ENCODE assay signal across 9 cellular contexts in genomic region chr19:39372047-39372802, GRCh38. TPM values are rescaled to one million over a fixed set of nuclear protein-coding genes. Genes with fewer than 3 reads are reported as not detected.
DNase-seq lines count a peak whose midpoint lies in the region; ATAC-seq and TF ChIP-seq lines count a peak whose summit lies in the region.
"Had no signal": no experiment of that assay in that cellular context is flagged by ENCODE, and none has a peak within 500 bp of the region (broad histone marks: within the 10 kb centered on the region; RNA-seq: fewer than 3 reads in every experiment).

No MANE protein-coding gene starts in this region.

- H3K27me3 ChIP-seq in right cardiac atrium (ENCODE audit: control insufficient read depth, insufficient read depth), result no peaks in the 10 kb centered on the region
- no peaks in the 10 kb centered on the region for H3K27me3 ChIP-seq in neural progenitor cell

- no peak overlapping the region for H3K9ac ChIP-seq in neural progenitor cell

- H3K9me3 Mint-ChIP-seq in neural progenitor cell, result no peaks in the 10 kb centered on the region
- no peaks in the 10 kb centered on the region for H3K9me3 Mint-ChIP-seq in type B pancreatic cell

- H3K4me3 ChIP-seq in astrocyte of the cerebellum (ENCODE audit: low read depth, low read length), result no peak overlapping the region
- no peak overlapping the region for H3K4me3 ChIP-seq in right cardiac atrium (ENCODE audit: low read length)
- H3K4me3 ChIP-seq in skeletal muscle cell (ENCODE audit: low read depth, low read length), result no peak overlapping the region
- H3K4me3 ChIP-seq in neural progenitor cell, result no peak overlapping the region

- H3K4me1 ChIP-seq in right cardiac atrium (ENCODE audit: control insufficient read depth, insufficient read depth, low read length), result peaks cover 11% of the 10 kb centered on the region
- no peaks in the 10 kb centered on the region for H3K4me1 ChIP-seq in neural progenitor cell

- no peak overlapping the region for H2AFZ ChIP-seq in neural progenitor cell (replicated peaks)

- H3K27me3 Mint-ChIP-seq in neural progenitor cell (ENCODE audit: insufficient read depth, low read depth) (no peaks in the 10 kb centered on the region), type B pancreatic cell (no peaks in the 10 kb centered on the region)

- H3K79me2 ChIP-seq in neural progenitor cell (ENCODE audit: low read depth), result no peaks in the 10 kb centered on the region

- intact Hi-C loops in right cardiac atrium (cut with DNase I), result no loop called here

- peaks cover 22% of the 10 kb centered on the region for H4K20me1 ChIP-seq in neural progenitor cell (ENCODE audit: low read depth)

- H3F3A ChIP-seq in neural progenitor cell (ENCODE audit: low read depth), result no peaks in the 10 kb centered on the region

- in situ Hi-C loops in astrocyte of the cerebellum (cut with HindIII; ENCODE audit: low sequenced_read_pairs), result no loop called here

- WGBS in right cardiac atrium, result 32% methylated on average over 8 of the region's 8 CpGs

- H3K9me3 ChIP-seq in right cardiac atrium (ENCODE audit: control insufficient read depth, low read length) (no peaks in the 10 kb centered on the region), neural progenitor cell (ENCODE audit: low read depth) (no peaks in the 10 kb centered on the region)

- DNase-seq in GM03348 (ENCODE audit: low spot score) (peak; percentile 94), astrocyte of the cerebellum (ENCODE audit: low read depth) (peak; percentile 96), right cardiac atrium (peak; percentile 88 to 94 (median 91)), skeletal muscle cell (ENCODE audit: low read depth) (peak; percentile 77), NCI-H1436 (lab: John Stamatoyannopoulos, UW) (no peak), neural progenitor cell (ENCODE audit: low spot score) (no peak), type B pancreatic cell (ENCODE audit: extremely low spot score, unreplicated experiment) (no peak), DMS79 (lab: John Stamatoyannopoulos, UW) (no peak)
- DNase-seq: SW 1271 had no signal

- no peaks in the 10 kb centered on the region for H3K4me1 Mint-ChIP-seq in neural progenitor cell
- no peaks in the 10 kb centered on the region for H3K4me1 Mint-ChIP-seq in type B pancreatic cell (ENCODE audit: unreplicated experiment)

- TF ChIP-seq CTCF in astrocyte of the cerebellum (IDR thresholded peaks at IDR 0.05; ENCODE audit: low read depth, low read length, missing control alignments) (no peak), neural progenitor cell (IDR thresholded peaks at IDR 0.05) (no peak), type B pancreatic cell (conservative IDR thresholded peaks at IDR 0.05) (no peak)

- H3K36me3 Mint-ChIP-seq in neural progenitor cell (peaks cover 38% of the 10 kb centered on the region), type B pancreatic cell (peaks cover 34% of the 10 kb centered on the region)

- no peak overlapping the region for H3K27ac Mint-ChIP-seq in neural progenitor cell
- no peak overlapping the region for H3K27ac Mint-ChIP-seq in type B pancreatic cell

- no peak overlapping the region for H3K4me2 ChIP-seq in neural progenitor cell

- peak; percentile 95 to 96 for ATAC-seq in right cardiac atrium

- H3K4me3 Mint-ChIP-seq in neural progenitor cell (no peak overlapping the region), type B pancreatic cell (no peak overlapping the region)

- H3K27ac ChIP-seq in right cardiac atrium (ENCODE audit: low read length) (peak overlapping the region; percentile 89), neural progenitor cell (no peak overlapping the region)

- no peaks in the 10 kb centered on the region for H3K36me3 ChIP-seq in neural progenitor cell

RNA-seq across cellular contexts. Expression of gene PAF1, which starts 18.7 kb away (rescaled TPM):
- total RNA-seq in right cardiac atrium, result 10 to 100 TPM; 41.0 to 42.8 (median 41.3) TPM
- polyA plus RNA-seq in right cardiac atrium, result 43.5 TPM
- 15.6 and 29.1 TPM in 2 replicates for total RNA-seq in neural progenitor cell (ENCODE audit: low replicate concordance)
- total RNA-seq in type B pancreatic cell (ENCODE audit: low replicate concordance), result 36.9 and 43.6 TPM in 2 replicates

RNA-seq across cellular contexts. Expression of gene MED29, which starts 19.0 kb away (rescaled TPM):
- total RNA-seq in right cardiac atrium (10 to 100 TPM; 25.1 to 31.8 (median 27.0) TPM), neural progenitor cell (ENCODE audit: low replicate concordance) (27.0 and 28.2 TPM in 2 replicates), type B pancreatic cell (ENCODE audit: low replicate concordance) (37.3 and 40.8 TPM in 2 replicates)
- polyA plus RNA-seq in right cardiac atrium, result 38.3 TPM

RNA-seq across cellular contexts. Expression of gene SAMD4B, which starts 30.0 kb away (rescaled TPM):
- total RNA-seq in right cardiac atrium, result 10 to 100 TPM; 43.2 to 85.3 (median 55.1) TPM
- 71.5 TPM for polyA plus RNA-seq in right cardiac atrium
- total RNA-seq in neural progenitor cell (ENCODE audit: low replicate concordance), result 32.8 and 105 TPM in 2 replicates
- 116 and 123 TPM in 2 replicates for total RNA-seq in type B pancreatic cell (ENCODE audit: low replicate concordance)

RNA-seq across cellular contexts. Expression of gene ZFP36, which starts 34.4 kb away (rescaled TPM):
- total RNA-seq in right cardiac atrium (100 to 1,000 TPM in 1 of 4 donors, 10 to 100 TPM in 3; 38.1 to 157 (median 56.4) TPM), neural progenitor cell (ENCODE audit: low replicate concordance) (1.2 TPM in 1 of 2 replicates, not detected in the other), type B pancreatic cell (ENCODE audit: low replicate concordance) (36.0 and 101 TPM in 2 replicates)
- 203 TPM for polyA plus RNA-seq in right cardiac atrium

RNA-seq across cellular contexts. Expression of gene GMFG, which starts 36.4 kb away (rescaled TPM):
- total RNA-seq in right cardiac atrium (10 to 100 TPM; 14.4 to 20.4 (median 17.9) TPM), neural progenitor cell (ENCODE audit: low replicate concordance) (0.43 TPM in 1 of 2 replicates, not detected in the other), type B pancreatic cell (ENCODE audit: low replicate concordance) (not detected in 2 replicates)
- polyA plus RNA-seq in right cardiac atrium, result 20.2 TPM

Comparison
In these comparisons a context has a peak if more than half of its experiments do, and no peak if none do; other contexts are left out.
1. DNase-seq: peak in GM03348 (single experiment), astrocyte of the cerebellum (single experiment), right cardiac atrium (3 of 3) and skeletal muscle cell (single experiment); none in NCI-H1436 (single experiment), neural progenitor cell (single experiment), type B pancreatic cell (single experiment) and DMS79 (single experiment).